9 cellular contexts compared by ENCODE assay signal in genomic region chr11:72787262-72788104, GRCh38. TPM values are rescaled to one million over a fixed set of nuclear protein-coding genes. Genes with fewer than 3 reads are reported as not detected.
DNase-seq lines count a peak whose midpoint lies in the region; ATAC-seq, FAIRE-seq and TF ChIP-seq lines count a peak whose summit lies in the region.
"Had no signal": no experiment of that assay in that cellular context is flagged by ENCODE, and none has a peak within 500 bp of the region (broad histone marks: within the 10 kb centered on the region; RNA-seq: fewer than 3 reads in every experiment).

No MANE protein-coding gene starts in this region.

- TF ChIP-seq EP300 in HepG2 (IDR thresholded peaks at IDR 0.05; ENCODE audit: low read depth in 2 of 2, low read length in 2 of 2) (peak in 1 of 2 experiments; percentile 19; a peak in 1 of 4 replicates), HepG2 (CRISPR knock-in tag; IDR thresholded peaks at IDR 0.05; ENCODE audit: borderline replicate concordance) (peak; percentile 23; the same call in 1 of the 2 replicates)

- peak overlapping the region; percentile 85 for H3K4me2 ChIP-seq in HepG2 (ENCODE audit: low read depth, low read length)
- H3K4me2 ChIP-seq: KMS-11 had no signal

- no TSS peak for BruUV-seq in HepG2 (replicated peaks; lab: Mats Ljungman, UMichigan)

- CTCF ChIA-PET in HepG2 (lab: Yijun Ruan, JAX; ENCODE audit: low intra/inter-chr PET ratio, low total read pairs), result interaction anchor here (1.6 kb wide), 1 partner anchor 63 kb away, joined by 3 read pairs; no protein-coding TSS in a partner anchor

- WGBS in HepG2 (ENCODE audit: low lambda C conversion rate), result 13% methylated on average over 2 of the region's 16 CpGs

- peak; percentile 76 for TF ChIP-seq RAD21 in HepG2 (CRISPR knock-in tag; IDR thresholded peaks at IDR 0.05)

- peak overlapping the region; percentile 72 for H3K27ac ChIP-seq in HepG2 (ENCODE audit: extremely low read length, insufficient read depth, low read length)
- H3K27ac ChIP-seq: KMS-11 had no signal

- intact Hi-C loops in HepG2 (cut with micrococcal nuclease; ENCODE audit: unreplicated experiment), result loop anchor here (2.0 kb wide), 1 partner anchor 21 kb away; no protein-coding TSS in a partner anchor

- H3K27me3 ChIP-seq in HepG2 (ENCODE audit: control insufficient read depth in 1 of 2, insufficient read depth in 2 of 2, low read length in 2 of 2), result no peaks in the 10 kb centered on the region

- H3K4me1 ChIP-seq in HepG2 (ENCODE audit: insufficient read depth, low read length), result peaks cover 95% of the 10 kb centered on the region

- FAIRE-seq in HepG2 (lab: Jason Lieb, UNC), result peak; percentile 98
- FAIRE-seq in frontal cortex (lab: Jason Lieb, UNC), result no peak

- peak overlapping the region in 2 of 3 experiments; percentile 33 to 57 for H3K4me3 ChIP-seq in HepG2 (replicated peaks in 1 of 3; ENCODE audit: insufficient read depth in 1 of 3, low read depth in 2 of 3, low read length in 3 of 3)

- peak; percentile 65 for ATAC-seq in HG02981 (IDR thresholded peaks at IDR 0.05; ENCODE audit: unreplicated experiment)
- ATAC-seq in HepG2, result peak; percentile 90
- ATAC-seq in esophagus mucosa, result no peak
- ATAC-seq in HG03460 (IDR thresholded peaks at IDR 0.05; ENCODE audit: unreplicated experiment), result no peak

- no peak overlapping the region for H2AFZ ChIP-seq in HepG2 (ENCODE audit: low read length)

- DNase-seq in GM10266 (ENCODE audit: extremely low spot score) (peak; percentile 67), SKM-1 (lab: John Stamatoyannopoulos, UW; ENCODE audit: unreplicated experiment) (peak; percentile 67), HepG2 (ENCODE audit: low spot score) (peak; percentile 94), foreskin melanocyte (no peak), frontal cortex (ENCODE audit: low spot score in 2 of 2) (no peak)

- TF ChIP-seq CTCF in GM10266 (IDR thresholded peaks at IDR 0.05; ENCODE audit: control insufficient read depth, insufficient read depth, low read depth, missing control alignments), result peak; percentile 9
- TF ChIP-seq CTCF in HepG2 (CRISPR knock-in tag; IDR thresholded peaks at IDR 0.05), result peak; percentile 52

- no peaks in the 10 kb centered on the region for H4K20me1 ChIP-seq in HepG2 (ENCODE audit: insufficient read depth, low read length)

- H3K9me3 ChIP-seq in HepG2 (ENCODE audit: low read length), result no peaks in the 10 kb centered on the region

- TF ChIP-seq POLR2A in HepG2 (IDR thresholded peaks at IDR 0.05; ENCODE audit: insufficient read depth in 1 of 2, low read depth in 2 of 2, low read length in 2 of 2), result peak in 1 of 2 experiments; percentile 38; a peak in 1 of 4 replicates

- POLR2A ChIA-PET in HepG2 (lab: Yijun Ruan, JAX), result interaction anchor here (0.8 to 3.1 kb wide), 10 partner anchors 10 to 62 kb away, joined by 3 to 50 read pairs (median 7); no protein-coding TSS in a partner anchor

- H3K79me2 ChIP-seq in HepG2 (ENCODE audit: insufficient read depth, low read length), result no peaks in the 10 kb centered on the region

- in situ Hi-C loops in HepG2 (cut with HindIII; ENCODE audit: extremely low pct_ligation_motif_present, low pct_unique_long_range_greater_than_20kb), result no loop called here

- H3K9ac ChIP-seq in HepG2 (ENCODE audit: insufficient read depth, low read depth, low read length), result peak overlapping the region; percentile 53
- H3K9ac ChIP-seq: KMS-11 had no signal

- H3K36me3 ChIP-seq in HepG2 (replicated peaks in 1 of 2; ENCODE audit: control insufficient read depth in 1 of 2, insufficient read depth in 2 of 2, low read length in 2 of 2), result no peaks in the 10 kb centered on the region

RNA-seq across cellular contexts. Expression of gene STARD10, which starts 6.4 kb away (rescaled TPM):
- total RNA-seq in HepG2 (2016; rRNA removed; fragmentation: Illumina TruSeq; extraction: Trizol) (248 and 341 TPM in 2 replicates), frontal cortex (37.9 TPM), esophagus mucosa (68.8 TPM)
- total RNA-seq in HepG2 (2016; cell fraction: cytosol; rRNA removed; fragmentation: Illumina TruSeq; extraction: Trizol; ENCODE audit: low read depth), result 1,658 and 1,675 TPM in 2 replicates
- 231 and 367 TPM in 2 replicates for total RNA-seq in HepG2 (2016; cell fraction: insoluble cytoplasmic fraction; rRNA removed; fragmentation: Illumina TruSeq; extraction: Trizol)
- total RNA-seq in HepG2 (2016; cell fraction: membrane; rRNA removed; fragmentation: Illumina TruSeq; extraction: Trizol), result 1,130 and 1,245 TPM in 2 replicates
- total RNA-seq in HepG2 (2016; cell fraction: nucleus; rRNA removed; fragmentation: Illumina TruSeq; extraction: Trizol), result 138 and 147 TPM in 2 replicates
- polyA plus RNA-seq in HepG2 (2011; rRNA removed), result 260 and 311 TPM in 2 replicates
- 248 and 317 TPM in 2 replicates for polyA plus RNA-seq in HepG2 (2011; cell fraction: cytosol; rRNA removed)
- 146 and 149 TPM in 2 replicates for polyA plus RNA-seq in HepG2 (2011; cell fraction: nucleus; rRNA removed)
- polyA plus RNA-seq in HepG2 (2012), result 146 and 179 TPM in 2 replicates
- polyA plus RNA-seq in HepG2 (2016; cell fraction: cytosol; fragmentation: Illumina TruSeq; extraction: Trizol; ENCODE audit: low read depth), result 2,121 and 2,355 TPM in 2 replicates
- polyA plus RNA-seq in HepG2 (2016; cell fraction: insoluble cytoplasmic fraction; fragmentation: Illumina TruSeq; extraction: Trizol; ENCODE audit: low read depth), result 324 and 400 TPM in 2 replicates
- 1,491 and 1,549 TPM in 2 replicates for polyA plus RNA-seq in HepG2 (2016; cell fraction: membrane; fragmentation: Illumina TruSeq; extraction: Trizol; ENCODE audit: low read depth)
- polyA plus RNA-seq in HepG2 (2016; cell fraction: nucleus; fragmentation: Illumina TruSeq; extraction: Trizol; ENCODE audit: insufficient read depth, low read depth), result 357 and 378 TPM in 2 replicates
- 15.4 and 222 TPM in 2 replicates for polyA minus RNA-seq in HepG2 (2011; rRNA and poly(A)+ RNA removed; ENCODE audit: low replicate concordance)
- polyA minus RNA-seq in HepG2 (2011; cell fraction: cytosol; rRNA and poly(A)+ RNA removed), result 77.0 and 88.8 TPM in 2 replicates
- 41.4 and 44.8 TPM in 2 replicates for polyA minus RNA-seq in HepG2 (2011; cell fraction: nucleus; rRNA and poly(A)+ RNA removed)

RNA-seq across cellular contexts. Expression of gene ATG16L2, which starts 26.7 kb away (rescaled TPM):
- total RNA-seq in HepG2 (2016; rRNA removed; fragmentation: Illumina TruSeq; extraction: Trizol), result 0.79 and 6.2 TPM in 2 replicates
- total RNA-seq in HepG2 (2016; cell fraction: cytosol; rRNA removed; fragmentation: Illumina TruSeq; extraction: Trizol; ENCODE audit: low read depth), result 0.71 and 1.1 TPM in 2 replicates
- 0.88 and 6.5 TPM in 2 replicates for total RNA-seq in HepG2 (2016; cell fraction: insoluble cytoplasmic fraction; rRNA removed; fragmentation: Illumina TruSeq; extraction: Trizol)
- 0.93 and 2.4 TPM in 2 replicates for total RNA-seq in HepG2 (2016; cell fraction: membrane; rRNA removed; fragmentation: Illumina TruSeq; extraction: Trizol)
- total RNA-seq in HepG2 (2016; cell fraction: nucleus; rRNA removed; fragmentation: Illumina TruSeq; extraction: Trizol), result 11.6 and 12.0 TPM in 2 replicates
- polyA plus RNA-seq in HepG2 (2011; rRNA removed), result 14.8 and 19.3 TPM in 2 replicates
- polyA plus RNA-seq in HepG2 (2011; cell fraction: cytosol; rRNA removed), result 2.1 and 3.0 TPM in 2 replicates
- polyA plus RNA-seq in HepG2 (2011; cell fraction: nucleus; rRNA removed), result 251 and 263 TPM in 2 replicates
- 8.2 and 9.1 TPM in 2 replicates for polyA plus RNA-seq in HepG2 (2012)
- 0.28 and 0.58 TPM in 2 replicates for polyA plus RNA-seq in HepG2 (2016; cell fraction: cytosol; fragmentation: Illumina TruSeq; extraction: Trizol; ENCODE audit: low read depth)
- 0.75 and 1.2 TPM in 2 replicates for polyA plus RNA-seq in HepG2 (2016; cell fraction: insoluble cytoplasmic fraction; fragmentation: Illumina TruSeq; extraction: Trizol; ENCODE audit: low read depth)
- polyA plus RNA-seq in HepG2 (2016; cell fraction: membrane; fragmentation: Illumina TruSeq; extraction: Trizol; ENCODE audit: low read depth), result 0.56 and 0.72 TPM in 2 replicates
- 31.9 and 32.0 TPM in 2 replicates for polyA plus RNA-seq in HepG2 (2016; cell fraction: nucleus; fragmentation: Illumina TruSeq; extraction: Trizol; ENCODE audit: insufficient read depth, low read depth)
- polyA minus RNA-seq in HepG2 (2011; rRNA and poly(A)+ RNA removed; ENCODE audit: low replicate concordance), result 9.4 and 19.0 TPM in 2 replicates
- 0.69 and 0.97 TPM in 2 replicates for polyA minus RNA-seq in HepG2 (2011; cell fraction: cytosol; rRNA and poly(A)+ RNA removed)
- polyA minus RNA-seq in HepG2 (2011; cell fraction: nucleus; rRNA and poly(A)+ RNA removed), result 25.1 and 27.8 TPM in 2 replicates
- total RNA-seq in frontal cortex, result 2.9 TPM
- total RNA-seq in esophagus mucosa, result 16.1 TPM

RNA-seq across cellular contexts. Expression of gene ARAP1, which starts 35.3 kb away (rescaled TPM):
- 55.2 and 55.5 TPM in 2 replicates for total RNA-seq in HepG2 (2016; rRNA removed; fragmentation: Illumina TruSeq; extraction: Trizol)
- total RNA-seq in HepG2 (2016; cell fraction: cytosol; rRNA removed; fragmentation: Illumina TruSeq; extraction: Trizol; ENCODE audit: low read depth), result 21.9 TPM in 2 replicates
- 49.1 and 52.3 TPM in 2 replicates for total RNA-seq in HepG2 (2016; cell fraction: insoluble cytoplasmic fraction; rRNA removed; fragmentation: Illumina TruSeq; extraction: Trizol)
- 15.6 and 18.1 TPM in 2 replicates for total RNA-seq in HepG2 (2016; cell fraction: membrane; rRNA removed; fragmentation: Illumina TruSeq; extraction: Trizol)
- 76.5 and 77.3 TPM in 2 replicates for total RNA-seq in HepG2 (2016; cell fraction: nucleus; rRNA removed; fragmentation: Illumina TruSeq; extraction: Trizol)
- 43.2 and 64.0 TPM in 2 replicates for polyA plus RNA-seq in HepG2 (2011; rRNA removed)
- 27.5 and 37.2 TPM in 2 replicates for polyA plus RNA-seq in HepG2 (2011; cell fraction: cytosol; rRNA removed)
- 341 and 362 TPM in 2 replicates for polyA plus RNA-seq in HepG2 (2011; cell fraction: nucleus; rRNA removed)
- 33.2 and 39.7 TPM in 2 replicates for polyA plus RNA-seq in HepG2 (2012)
- 2.2 and 3.2 TPM in 2 replicates for polyA plus RNA-seq in HepG2 (2016; cell fraction: cytosol; fragmentation: Illumina TruSeq; extraction: Trizol; ENCODE audit: low read depth)
- polyA plus RNA-seq in HepG2 (2016; cell fraction: insoluble cytoplasmic fraction; fragmentation: Illumina TruSeq; extraction: Trizol; ENCODE audit: low read depth), result 40.0 and 49.8 TPM in 2 replicates
- 5.5 and 6.6 TPM in 2 replicates for polyA plus RNA-seq in HepG2 (2016; cell fraction: membrane; fragmentation: Illumina TruSeq; extraction: Trizol; ENCODE audit: low read depth)
- polyA plus RNA-seq in HepG2 (2016; cell fraction: nucleus; fragmentation: Illumina TruSeq; extraction: Trizol; ENCODE audit: insufficient read depth, low read depth), result 163 and 180 TPM in 2 replicates
- polyA minus RNA-seq in HepG2 (2011; rRNA and poly(A)+ RNA removed; ENCODE audit: low replicate concordance), result 42.6 and 95.7 TPM in 2 replicates
- 32.2 and 38.2 TPM in 2 replicates for polyA minus RNA-seq in HepG2 (2011; cell fraction: cytosol; rRNA and poly(A)+ RNA removed)
- 73.1 and 90.3 TPM in 2 replicates for polyA minus RNA-seq in HepG2 (2011; cell fraction: nucleus; rRNA and poly(A)+ RNA removed)
- 20.0 TPM for total RNA-seq in frontal cortex
- 31.0 TPM for total RNA-seq in esophagus mucosa

Comparison
In these comparisons a context has a peak if more than half of its experiments do, and no peak if none do; other contexts are left out.
1. DNase-seq: peak in GM10266 (single experiment), SKM-1 (single experiment) and HepG2 (single experiment); none in foreskin melanocyte (single experiment) and frontal cortex (0 of 2).
2. ATAC-seq: peak in HG02981 (single experiment) and HepG2 (single experiment); none in esophagus mucosa (single experiment) and HG03460 (single experiment).